In genomic region chr6:16130932-16131387, GRCh38 we compare ENCODE assay signal across 8 cellular contexts. TPM values are rescaled to one million over a fixed set of nuclear protein-coding genes. Genes with fewer than 3 reads are reported as not detected.
DNase-seq lines count a peak whose midpoint lies in the region; ATAC-seq and TF ChIP-seq lines count a peak whose summit lies in the region.

No MANE protein-coding gene starts in this region.

- WGBS in SK-N-SH (ENCODE audit: low lambda C conversion rate): 7% methylated on average over 3 of the region's 3 CpGs

- no peaks in the 10 kb centered on the region for H3K9me2 ChIP-seq in SK-N-SH

- POLR2A ChIA-PET in SK-N-SH (lab: Yijun Ruan, JAX): interaction anchor here (0.8 kb wide), 1 partner anchor 251 kb away, joined by 4 read pairs; no protein-coding TSS in a partner anchor

- peak overlapping the region; percentile 92 for H3K4me3 Mint-ChIP-seq in dendritic cell treated with granulocyte-macrophage colony-stimulating factor and Interleukin-4, amounts not matched to agents 40 ng/mL and 50 ng/mL, for 4 days

- DNase-seq in activated CD4-positive, CD25-positive, alpha-beta regulatory T cell treated with anti-CD3 and anti-CD28 coated beads, Interleukin-2, amount 50 U/mL, for 16 hours (ENCODE audit: low read depth, low spot score): peak; percentile 16
- no peak for DNase-seq in activated CD4-positive, CD25-positive, alpha-beta regulatory T cell treated with anti-CD3 and anti-CD28 coated beads, Interleukin-2, amount 50 U/mL, for 72 hours
- DNase-seq in HT1080 (ENCODE audit: low read depth): peak; percentile 86
- DNase-seq in SK-N-SH: peak; percentile 28
- no peak for DNase-seq in left lung
- DNase-seq in superior temporal gyrus (ENCODE audit: extremely low spot score): peak; percentile 71

- TF ChIP-seq EP300 in SK-N-SH (IDR thresholded peaks at IDR 0.05; ENCODE audit: borderline replicate concordance in 1 of 2, low read depth in 1 of 2, low read length in 1 of 2): no peak

- H3K9ac ChIP-seq in SK-N-SH: no peak overlapping the region; the same call in 1 of the 2 replicates

- H3K9me3 Mint-ChIP-seq in dendritic cell treated with granulocyte-macrophage colony-stimulating factor and Interleukin-4, amounts not matched to agents 40 ng/mL and 50 ng/mL, for 4 days: no peaks in the 10 kb centered on the region

- no peaks in the 10 kb centered on the region for H4K20me1 ChIP-seq in SK-N-SH (ENCODE audit: insufficient read depth)

- ATAC-seq in GM21526 (IDR thresholded peaks at IDR 0.05; ENCODE audit: low FRiP score, unreplicated experiment) (peak; percentile 60), left lung (peak; percentile 73)

- H3K4me3 ChIP-seq in SK-N-SH (ENCODE audit: low read depth in 2 of 2, low read length in 1 of 2) (peak overlapping the region; percentile 14 to 67; a peak in 3 of 4 replicates), left lung (peak overlapping the region; percentile 98 to 99)

- intact Hi-C loops in dendritic cell treated with granulocyte-macrophage colony-stimulating factor and Interleukin-4, amounts not matched to agents 40 ng/mL and 50 ng/mL, for 4 days (cut with micrococcal nuclease): loop anchor here (1.0 to 5.0 kb wide), 2 partner anchors 51 to 230 kb away; no protein-coding TSS in a partner anchor
- intact Hi-C loops in left lung (cut with DNase I): no loop called here

- peaks cover 6% of the 10 kb centered on the region for H3K27me3 Mint-ChIP-seq in dendritic cell treated with granulocyte-macrophage colony-stimulating factor and Interleukin-4, amounts not matched to agents 40 ng/mL and 50 ng/mL, for 4 days

- H3K27me3 ChIP-seq in SK-N-SH (ENCODE audit: insufficient read depth) (peaks cover 13% of the 10 kb centered on the region), left lung (no peaks in the 10 kb centered on the region)

- H3K36me3 ChIP-seq in SK-N-SH (replicated peaks in 1 of 2; ENCODE audit: control insufficient read depth in 1 of 2, insufficient read depth in 2 of 2, low read length in 1 of 2) (peaks cover 0 to 6% of the 10 kb centered on the region in 2 experiments), left lung (peaks cover 0 to 7% of the 10 kb centered on the region in 2 donors)

- H2AFZ ChIP-seq in SK-N-SH (ENCODE audit: low read depth): no peak overlapping the region; the same call in 1 of the 2 replicates

- H3K27ac Mint-ChIP-seq in dendritic cell treated with granulocyte-macrophage colony-stimulating factor and Interleukin-4, amounts not matched to agents 40 ng/mL and 50 ng/mL, for 4 days: peak overlapping the region; percentile 90

- no peak for TF ChIP-seq CTCF in SK-N-SH (IDR thresholded peaks at IDR 0.05)
- TF ChIP-seq CTCF in left lung (IDR thresholded peaks at IDR 0.05): no peak

- peak overlapping the region; percentile 50 to 74; a peak in 3 of 4 replicates for H3K27ac ChIP-seq in SK-N-SH (ENCODE audit: low read depth in 2 of 2, low read length in 1 of 2)
- H3K27ac ChIP-seq in left lung: peak overlapping the region; percentile 93 to 94

- H3F3A ChIP-seq in SK-N-SH (replicated peaks; ENCODE audit: insufficient read depth): peaks cover 26% of the 10 kb centered on the region

- peaks cover 50% of the 10 kb centered on the region for H3K36me3 Mint-ChIP-seq in dendritic cell treated with granulocyte-macrophage colony-stimulating factor and Interleukin-4, amounts not matched to agents 40 ng/mL and 50 ng/mL, for 4 days (ENCODE audit: low read depth)

- H3K9me3 ChIP-seq in SK-N-SH (no peaks in the 10 kb centered on the region), left lung (no peaks in the 10 kb centered on the region)

- H3K79me2 ChIP-seq in SK-N-SH (ENCODE audit: insufficient read depth): no peaks in the 10 kb centered on the region

- peaks cover 29% of the 10 kb centered on the region for H3K4me1 Mint-ChIP-seq in dendritic cell treated with granulocyte-macrophage colony-stimulating factor and Interleukin-4, amounts not matched to agents 40 ng/mL and 50 ng/mL, for 4 days (ENCODE audit: low read depth)

- TF ChIP-seq RAD21 in SK-N-SH (IDR thresholded peaks at IDR 0.05; ENCODE audit: low read length): no peak

- peak overlapping the region; percentile 98 for H3K4me2 ChIP-seq in SK-N-SH

- CTCF ChIA-PET in SK-N-SH (lab: Yijun Ruan, JAX): interaction anchor here (0.9 to 5.1 kb wide), 11 partner anchors 11 to 439 kb away, joined by 3 to 57 read pairs (median 6); no protein-coding TSS in a partner anchor

- peaks cover 29 to 34% of the 10 kb centered on the region in 2 experiments; a peak in 3 of 4 replicates for H3K4me1 ChIP-seq in SK-N-SH (ENCODE audit: control insufficient read depth in 1 of 2, insufficient read depth in 2 of 2, low read depth in 1 of 2, low read length in 1 of 2)
- H3K4me1 ChIP-seq in left lung: peaks cover 38 to 64% of the 10 kb centered on the region in 2 donors

TF ChIP-seq in SK-N-SH, 30 proteins besides CTCF, POLR2A, EP300 and RAD21:
- TF ChIP-seq NFIC (IDR thresholded peaks at IDR 0.05; ENCODE audit: borderline replicate concordance): peak; percentile 4; the same call in 1 of the 2 replicates
- TF ChIP-seq TEAD4 (IDR thresholded peaks at IDR 0.05; ENCODE audit: borderline replicate concordance, insufficient read depth): no peak
- TF ChIP-seq TCF12 (IDR thresholded peaks at IDR 0.05): peak; percentile 53
- TF ChIP-seq FOXJ3 (CRISPR knock-in tag; IDR thresholded peaks at IDR 0.05): no peak
- no peak for TF ChIP-seq RFX5 (IDR thresholded peaks at IDR 0.05; ENCODE audit: low read length)
- TF ChIP-seq ELF1 (IDR thresholded peaks at IDR 0.05): peak; percentile 31; the same call in 1 of the 2 replicates
- no peak for TF ChIP-seq MXI1 (IDR thresholded peaks at IDR 0.05; ENCODE audit: low read depth, low read length)
- TF ChIP-seq SIN3A (IDR thresholded peaks at IDR 0.05; ENCODE audit: borderline replicate concordance, low read depth, low read length): peak; percentile 76; the same call in 1 of the 2 replicates
- peak; percentile 96 for TF ChIP-seq RXRA (IDR thresholded peaks at IDR 0.05; ENCODE audit: borderline replicate concordance, low read depth)
- peak; percentile 21; the same call in 1 of the 2 replicates for TF ChIP-seq POLR2AphosphoS5 (IDR thresholded peaks at IDR 0.05; ENCODE audit: low read depth, low read length)
- no peak for TF ChIP-seq YY1 (IDR thresholded peaks at IDR 0.05; ENCODE audit: low read depth)
- TF ChIP-seq REST (IDR thresholded peaks at IDR 0.05; ENCODE audit: low read depth, low read length): no peak

RNA-seq across cellular contexts. Expression of gene MYLIP, which starts 2.1 kb away (rescaled TPM):
- 6.1 and 6.7 TPM in 2 replicates for total RNA-seq in HT1080 (2014; rRNA removed; shearing (Covaris generic))
- 5.5 and 6.1 TPM in 2 replicates for polyA plus RNA-seq in HT1080 (2015; cell fraction: cytosol; rRNA removed)
- polyA plus RNA-seq in HT1080 (2015; cell fraction: nucleus; rRNA removed): 8.4 and 10.0 TPM in 2 replicates
- polyA plus RNA-seq in SK-N-SH (2012; rRNA removed): 3.1 and 3.8 TPM in 2 replicates
- 3.4 TPM in 2 replicates for polyA plus RNA-seq in SK-N-SH (2012; cell fraction: cytosol; rRNA removed)
- polyA plus RNA-seq in SK-N-SH (2012; cell fraction: nucleus; rRNA removed): 6.3 and 7.0 TPM in 2 replicates
- total RNA-seq in left lung: 10 to 100 TPM; 27.8 to 30.5 TPM

Comparison
In these comparisons a context has a peak if more than half of its experiments do, and no peak if none do; other contexts are left out.
1. DNase-seq: peak in activated CD4-positive, CD25-positive, alpha-beta regulatory T cell treated with anti-CD3 and anti-CD28 coated beads, Interleukin-2, amount 50 U/mL, for 16 hours (single experiment), HT1080 (single experiment), SK-N-SH (single experiment) and superior temporal gyrus (single experiment); none in activated CD4-positive, CD25-positive, alpha-beta regulatory T cell treated with anti-CD3 and anti-CD28 coated beads, Interleukin-2, amount 50 U/mL, for 72 hours (single experiment) and left lung (0 of 2).